Comparison of ENCODE assay signal across 28 cellular contexts in the genomic region with DNA sequence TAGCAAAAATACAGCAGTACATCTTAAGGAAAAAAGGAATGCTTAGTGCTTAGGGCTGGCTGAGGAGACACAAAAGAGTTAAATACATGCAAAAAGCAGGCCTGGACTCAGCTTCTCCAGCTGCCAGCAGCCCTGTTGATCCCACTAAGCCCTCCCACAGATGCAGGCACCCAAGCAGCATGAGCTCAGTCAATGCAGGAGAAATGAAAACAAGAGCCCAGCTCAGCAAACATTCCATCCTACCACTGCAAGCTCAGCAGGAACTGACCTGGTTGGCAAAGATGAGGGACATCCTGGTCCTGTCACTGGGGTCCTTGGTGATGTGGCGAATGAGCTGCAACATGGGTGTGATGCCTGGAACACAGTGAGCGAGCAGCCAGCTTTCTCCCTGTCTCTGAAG. TPM values are rescaled to one million over a fixed set of nuclear protein-coding genes. Genes with fewer than 3 reads are reported as not detected.
DNase-seq lines count a peak whose midpoint lies in the region; ATAC-seq and TF ChIP-seq lines count a peak whose summit lies in the region.
"Had no signal": no experiment of that assay in that cellular context is flagged by ENCODE, and none has a peak within 500 bp of the region (broad histone marks: within the 10 kb centered on the region; RNA-seq: fewer than 3 reads in every experiment).

No MANE protein-coding gene starts in this region.

- intact Hi-C loops in dorsolateral prefrontal cortex (cut with DNase I) = loop anchor here in 1 of 2 donors (5.0 kb wide), 1 partner anchor 570 kb away; no protein-coding TSS in a partner anchor

- peak; percentile 68 for DNase-seq in Ammon's horn (ENCODE audit: low spot score)
- DNase-seq in WERI-Rb-1 = peak; percentile 35
- DNase-seq in dorsolateral prefrontal cortex = no peak
- DNase-seq in nephron progenitor cell = no peak
- no peak for DNase-seq in NCI-H1048 (lab: John Stamatoyannopoulos, UW)
- no peak for DNase-seq in AML-193 (lab: John Stamatoyannopoulos, UW)
- DNase-seq: activated B cell treated with CpG ODN at 0.5 μM for 24 hours; activated CD4-positive, alpha-beta memory T cell treated with anti-CD3 and anti-CD28 coated beads, Interleukin-2, amount 10 ng/mL, durations not matched to agents 7 days and 5 days; activated gamma-delta T cell treated with Interleukin-2 at 50 U/mL for 16 hours; activated T-cell treated with anti-CD3 and anti-CD28 coated beads for 4 hours; adrenal gland; C1 segment of cervical spinal cord; Calu3; effector CD8-positive, alpha-beta T cell; Karpas-422; left cardiac atrium; NCI-H1092; NCI-H2029 treated with DMSO at 0.1 percent for 48 hours; RPMI8226 had no signal

- no peak for TF ChIP-seq CTCF in WERI-Rb-1 (IDR thresholded peaks at IDR 0.05; ENCODE audit: low read depth, low read length)
- TF ChIP-seq CTCF in dorsolateral prefrontal cortex (IDR thresholded peaks at IDR 0.05 in 54 of 56, conservative IDR thresholded peaks at IDR 0.05 in 2 of 56; ENCODE audit: low read depth in 1 of 56, partially characterized antibody in 56 of 56) = peak in 1 of 56 donors; percentile 15
- TF ChIP-seq CTCF in nephron progenitor cell (IDR thresholded peaks at IDR 0.05) = no peak

- peaks cover 41% of the 10 kb centered on the region for H3K36me3 Mint-ChIP-seq in nephron progenitor cell (ENCODE audit: low read depth)

- peaks cover 39% of the 10 kb centered on the region for H3K4me1 Mint-ChIP-seq in nephron progenitor cell

- H3K27ac Mint-ChIP-seq in nephron progenitor cell = peak overlapping the region; percentile 12
- H3K27ac Mint-ChIP-seq: activated B cell treated with CpG ODN at 0.5 μM for 24 hours; activated CD4-positive, alpha-beta memory T cell treated with anti-CD3 and anti-CD28 coated beads, Interleukin-2, amount 10 ng/mL, durations not matched to agents 7 days and 5 days had no signal

- H3K4me3 ChIP-seq in WERI-Rb-1 (ENCODE audit: low read depth, low read length) (no peak overlapping the region), dorsolateral prefrontal cortex (peak overlapping the region in 1 of 59 donors; percentile 28)
- H3K4me3 ChIP-seq: adrenal gland, gastroesophageal sphincter had no signal

- H3K27me3 Mint-ChIP-seq in nephron progenitor cell (ENCODE audit: low read depth, poor library complexity) = no peaks in the 10 kb centered on the region
- H3K27me3 Mint-ChIP-seq: activated B cell treated with CpG ODN at 0.5 μM for 24 hours; activated CD4-positive, alpha-beta memory T cell treated with anti-CD3 and anti-CD28 coated beads, Interleukin-2, amount 10 ng/mL, durations not matched to agents 7 days and 5 days had no signal

- H3K4me3 Mint-ChIP-seq in nephron progenitor cell = no peak overlapping the region
- H3K4me3 Mint-ChIP-seq: activated B cell treated with CpG ODN at 0.5 μM for 24 hours; activated CD4-positive, alpha-beta memory T cell treated with anti-CD3 and anti-CD28 coated beads, Interleukin-2, amount 10 ng/mL, durations not matched to agents 7 days and 5 days; central memory CD8-positive, alpha-beta T cell; neural crest cell had no signal

- peaks cover 22% of the 10 kb centered on the region for H3K9me3 Mint-ChIP-seq in nephron progenitor cell
- H3K9me3 Mint-ChIP-seq: activated B cell treated with CpG ODN at 0.5 μM for 24 hours; activated CD4-positive, alpha-beta memory T cell treated with anti-CD3 and anti-CD28 coated beads, Interleukin-2, amount 10 ng/mL, durations not matched to agents 7 days and 5 days; central memory CD8-positive, alpha-beta T cell; neural crest cell had no signal

- H3K27ac ChIP-seq in WERI-Rb-1 (no peak overlapping the region), dorsolateral prefrontal cortex (peak overlapping the region; percentile 71 to 99 (median 93))
- H3K27ac ChIP-seq: adrenal gland, gastroesophageal sphincter had no signal

- ATAC-seq in HG03196 (IDR thresholded peaks at IDR 0.05; ENCODE audit: unreplicated experiment) (no peak), GM21576 (IDR thresholded peaks at IDR 0.05; ENCODE audit: unreplicated experiment) (no peak)
- ATAC-seq: esophagus mucosa, gastroesophageal sphincter, left cardiac atrium had no signal

- H3K27me3 ChIP-seq in WERI-Rb-1 (ENCODE audit: insufficient read depth, low read depth, severe bottlenecking) (peaks cover 30% of the 10 kb centered on the region), dorsolateral prefrontal cortex (peaks cover 0 to 4% (median 0%) of the 10 kb centered on the region in 45 donors)
- H3K27me3 ChIP-seq: adrenal gland had no signal

- H3K9me3 ChIP-seq in WERI-Rb-1 (ENCODE audit: severe bottlenecking) = no peaks in the 10 kb centered on the region
- H3K9me3 ChIP-seq: adrenal gland had no signal

- no peaks in the 10 kb centered on the region for H3K36me3 ChIP-seq in WERI-Rb-1
- H3K36me3 ChIP-seq: adrenal gland had no signal

RNA-seq across cellular contexts. Expression of a gene that starts 5.8 kb away (rescaled TPM):
- total RNA-seq in dorsolateral prefrontal cortex = 10 to 100 TPM in 91 of 120 experiments, 1 to 10 TPM in 29; 2.8 to 93.4 (median 15.1) TPM

RNA-seq across cellular contexts. Expression of a gene that starts 38.8 kb away (rescaled TPM):
- 1 to 10 TPM in 1 of 120 experiments, under 1 TPM in 1, not detected in 118; 0.33 to 1.8 TPM for total RNA-seq in dorsolateral prefrontal cortex
- total RNA-seq: A673; activated B cell treated with CpG ODN at 0.5 μM for 24 hours; activated CD4-positive, alpha-beta memory T cell treated with anti-CD3 and anti-CD28 coated beads, Interleukin-2, amount 10 ng/mL, durations not matched to agents 7 days and 5 days; adrenal gland; Calu3; gastroesophageal sphincter; left cardiac atrium; mononuclear cell; NCI-H460; neural crest cell had no signal

Comparison
In these comparisons a context has a peak if more than half of its experiments do, and no peak if none do; other contexts are left out.
1. DNase-seq: peak in Ammon's horn (single experiment) and WERI-Rb-1 (single experiment); none in dorsolateral prefrontal cortex (0 of 10), nephron progenitor cell (single experiment), NCI-H1048 (single experiment) and AML-193 (0 of 2).